Comparison of ENCODE assay signal across 1 cellular context in the genomic region with DNA sequence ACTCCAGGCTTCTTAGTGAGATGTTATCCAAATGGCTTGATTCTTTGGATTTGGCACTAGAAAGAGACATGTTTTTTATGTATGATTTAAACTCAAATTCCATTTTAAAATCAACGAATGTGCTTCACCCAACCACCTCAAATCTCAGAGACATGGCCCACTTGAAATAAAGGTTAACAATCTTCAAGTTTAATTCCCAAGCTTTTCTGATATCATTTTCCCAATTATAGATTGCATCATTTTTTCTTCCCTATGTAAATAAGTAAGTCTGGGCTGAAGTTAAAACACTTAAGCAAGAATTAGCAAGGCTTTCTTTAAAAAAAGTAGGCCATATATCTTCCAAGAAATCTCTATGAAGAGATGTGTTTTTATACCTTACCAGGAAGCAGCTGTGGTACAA.
A peak's percentile ranks its signal among the peaks of the same experiment; 100 is the strongest.
TF ChIP-seq lines count a peak whose summit lies in the region.

No MANE protein-coding gene starts in this region.

TF ChIP-seq in HepG2, 621 proteins besides CTCF, POLR2A, EP300 and RAD21:
- TF ChIP-seq, protein P1, sequence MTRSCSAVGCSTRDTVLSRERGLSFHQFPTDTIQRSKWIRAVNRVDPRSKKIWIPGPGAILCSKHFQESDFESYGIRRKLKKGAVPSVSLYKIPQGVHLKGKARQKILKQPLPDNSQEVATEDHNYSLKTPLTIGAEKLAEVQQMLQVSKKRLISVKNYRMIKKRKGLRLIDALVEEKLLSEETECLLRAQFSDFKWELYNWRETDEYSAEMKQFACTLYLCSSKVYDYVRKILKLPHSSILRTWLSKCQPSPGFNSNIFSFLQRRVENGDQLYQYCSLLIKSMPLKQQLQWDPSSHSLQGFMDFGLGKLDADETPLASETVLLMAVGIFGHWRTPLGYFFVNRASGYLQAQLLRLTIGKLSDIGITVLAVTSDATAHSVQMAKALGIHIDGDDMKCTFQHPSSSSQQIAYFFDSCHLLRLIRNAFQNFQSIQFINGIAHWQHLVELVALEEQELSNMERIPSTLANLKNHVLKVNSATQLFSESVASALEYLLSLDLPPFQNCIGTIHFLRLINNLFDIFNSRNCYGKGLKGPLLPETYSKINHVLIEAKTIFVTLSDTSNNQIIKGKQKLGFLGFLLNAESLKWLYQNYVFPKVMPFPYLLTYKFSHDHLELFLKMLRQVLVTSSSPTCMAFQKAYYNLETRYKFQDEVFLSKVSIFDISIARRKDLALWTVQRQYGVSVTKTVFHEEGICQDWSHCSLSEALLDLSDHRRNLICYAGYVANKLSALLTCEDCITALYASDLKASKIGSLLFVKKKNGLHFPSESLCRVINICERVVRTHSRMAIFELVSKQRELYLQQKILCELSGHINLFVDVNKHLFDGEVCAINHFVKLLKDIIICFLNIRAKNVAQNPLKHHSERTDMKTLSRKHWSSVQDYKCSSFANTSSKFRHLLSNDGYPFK (CRISPR knock-in tag; IDR thresholded peaks at IDR 0.05; ENCODE audit: borderline replicate concordance): no peak
- TF ChIP-seq ATF7 (IDR thresholded peaks at IDR 0.05) (peak; percentile 72), ATF7 (CRISPR knock-in tag; IDR thresholded peaks at IDR 0.05) (no peak), ZFP36 (IDR thresholded peaks at IDR 0.05; ENCODE audit: borderline replicate concordance, low read depth, low read length, partially characterized antibody) (peak; percentile 6), ZNF644 (CRISPR knock-in tag; IDR thresholded peaks at IDR 0.05; ENCODE audit: low read depth) (no peak)
- TF ChIP-seq, protein P2, sequence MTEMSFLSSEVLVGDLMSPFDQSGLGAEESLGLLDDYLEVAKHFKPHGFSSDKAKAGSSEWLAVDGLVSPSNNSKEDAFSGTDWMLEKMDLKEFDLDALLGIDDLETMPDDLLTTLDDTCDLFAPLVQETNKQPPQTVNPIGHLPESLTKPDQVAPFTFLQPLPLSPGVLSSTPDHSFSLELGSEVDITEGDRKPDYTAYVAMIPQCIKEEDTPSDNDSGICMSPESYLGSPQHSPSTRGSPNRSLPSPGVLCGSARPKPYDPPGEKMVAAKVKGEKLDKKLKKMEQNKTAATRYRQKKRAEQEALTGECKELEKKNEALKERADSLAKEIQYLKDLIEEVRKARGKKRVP (CRISPR knock-in tag; IDR thresholded peaks at IDR 0.05): peak in 1 of 2 experiments; percentile 21; a peak in 1 of 4 replicates
